ENCODE assay signal across 20 cellular contexts in genomic region chr12:91492648-91493047, GRCh38.
"Had no signal": no experiment of that assay in that cellular context is flagged by ENCODE, and none has a peak within 500 bp of the region (broad histone marks: within the 10 kb centered on the region; RNA-seq: fewer than 3 reads in every experiment).

No MANE protein-coding gene starts in this region.

- H3K9me3 ChIP-seq: breast epithelium, pancreas, psoas muscle, testis, vagina had no signal

- H3K4me1 ChIP-seq: breast epithelium, psoas muscle, testis, vagina had no signal

- H3K4me3 ChIP-seq: breast epithelium, pancreas, psoas muscle, testis, vagina had no signal

- H3K27me3 ChIP-seq: breast epithelium, pancreas, testis, vagina had no signal

- H3K36me3 ChIP-seq: breast epithelium, pancreas, vagina had no signal

- DNase-seq: activated B cell treated with CpG ODN at 0.5 μM for 24 hours; activated CD4-positive, alpha-beta memory T cell treated with anti-CD3 and anti-CD28 coated beads for 36 hours; activated CD4-positive, alpha-beta T cell treated with anti-CD3 and anti-CD28 coated beads for 4 hours; activated CD8-positive, alpha-beta memory T cell treated with anti-CD3 and anti-CD28 coated beads, Interleukin-2, amount 10 ng/mL, durations not matched to agents 7 days and 5 days; activated effector memory CD4-positive, alpha-beta T cell treated with anti-CD3 and anti-CD28 coated beads, Interleukin-2, amount 50 U/mL, for 16 hours; activated T-cell treated with anti-CD3 and anti-CD28 coated beads for 4 hours; amniotic stem cell; cortex of kidney; effector CD4-positive, alpha-beta T cell; hypothalamus; left cardiac atrium; nephron progenitor cell; pancreas; psoas muscle; right cardiac atrium; stimulated activated CD4-positive, alpha-beta T cell treated with anti-CD3 and anti-CD28 coated beads, Interleukin-12 subunit alpha, Interleukin-12 subunit beta, amount 100 ng/mL, for 4 hours; T-helper 1 cell; testis had no signal

- H3K27ac ChIP-seq: breast epithelium, pancreas, psoas muscle, testis, vagina had no signal
